ENCODE assay signal across 14 cellular contexts in genomic region chr9:134363450-134363849, GRCh38.
"Had no signal": no experiment of that assay in that cellular context is flagged by ENCODE, and none has a peak within 500 bp of the region (broad histone marks: within the 10 kb centered on the region; RNA-seq: fewer than 3 reads in every experiment).

No MANE protein-coding gene starts in this region.

- ATAC-seq: activated CD4-positive, CD25-positive, alpha-beta regulatory T cell treated with anti-CD3 and anti-CD28 coated beads, Interleukin-2, amount 50 U/mL, for 24 hours; activated naive CD4-positive, alpha-beta T cell treated with anti-CD3 and anti-CD28 coated beads, Interleukin-2, amount 50 U/mL, for 72 hours; foreskin keratinocyte; lower lobe of right lung; sciatic nerve had no signal

- H3K27me3 ChIP-seq: brain microvascular endothelial cell, dorsolateral prefrontal cortex, foreskin keratinocyte had no signal

- DNase-seq: activated CD4-positive, alpha-beta T cell treated with anti-CD3 and anti-CD28 coated beads, Interleukin-2, amount 50 U/mL, for 4 hours; activated effector memory CD4-positive, alpha-beta T cell treated with anti-CD3 and anti-CD28 coated beads, Interleukin-2, amount 50 U/mL, for 16 hours; activated T-cell treated with anti-CD3 and anti-CD28 coated beads, Interleukin-2, amount 50 U/mL, for 24 hours; brain microvascular endothelial cell; dorsolateral prefrontal cortex; foreskin keratinocyte; lower lobe of right lung; posterior cingulate gyrus; stimulated activated CD4-positive, alpha-beta T cell treated with anti-CD3 and anti-CD28 coated beads, Interleukin-12 subunit alpha, Interleukin-12 subunit beta, amount 100 ng/mL, for 4 hours; stimulated activated naive CD4-positive, alpha-beta T cell treated with Interleukin-2 at 50 U/mL for 16 hours had no signal

- H3K27ac ChIP-seq: brain microvascular endothelial cell, foreskin keratinocyte, lower lobe of right lung, thoracic aorta had no signal

- H3K36me3 ChIP-seq: brain microvascular endothelial cell, lower lobe of right lung, thoracic aorta had no signal

- H3K9me3 ChIP-seq: lower lobe of right lung, thoracic aorta had no signal

- H3K4me3 ChIP-seq: dorsolateral prefrontal cortex, lower lobe of right lung, thoracic aorta had no signal
